ENCODE assay signal across 22 cellular contexts in genomic region chr6:38728203-38728602, GRCh38. TPM values are rescaled to one million over a fixed set of nuclear protein-coding genes. Genes with fewer than 3 reads are reported as not detected.
DNase-seq lines count a peak whose midpoint lies in the region; ATAC-seq, FAIRE-seq and TF ChIP-seq lines count a peak whose summit lies in the region.
"Had no signal": no experiment of that assay in that cellular context is flagged by ENCODE, and none has a peak within 500 bp of the region (broad histone marks: within the 10 kb centered on the region; RNA-seq: fewer than 3 reads in every experiment).

No MANE protein-coding gene starts in this region.

- H3K9me3 Mint-ChIP-seq in GM23338: no peaks in the 10 kb centered on the region
- H3K9me3 Mint-ChIP-seq: CD4-positive, alpha-beta T cell; CD8-positive, alpha-beta T cell had no signal

- no peaks in the 10 kb centered on the region for H3K9me3 ChIP-seq in A549
- no peaks in the 10 kb centered on the region for H3K9me3 ChIP-seq in K562 (replicated peaks; ENCODE audit: control insufficient read depth, insufficient read depth, low read depth, low read length)
- H3K9me3 ChIP-seq: BLaER1 treated with 17β-estradiol and CSF1 and Interleukin-3, amounts not matched to agents 10 nM and 100 nM; Caco-2 had no signal

- intact Hi-C loops in K562 (cut with micrococcal nuclease): no loop called here

- 20% methylated on average over 1 of the region's 1 CpG for WGBS in A549 (ENCODE audit: missing lambda C conversion rate)
- WGBS in K562 (ENCODE audit: insufficient coverage, low coverage, missing lambda C conversion rate): 44% methylated on average over 1 of the region's 1 CpG

- H3K36me3 ChIP-seq in GM23338 (ENCODE audit: insufficient read depth): no peaks in the 10 kb centered on the region
- H3K36me3 ChIP-seq in K562 (ENCODE audit: control insufficient read depth, insufficient read depth, low read length): no peaks in the 10 kb centered on the region; the same call in 2 of the 3 replicates
- H3K36me3 ChIP-seq: BLaER1 treated with 17β-estradiol and CSF1 and Interleukin-3, amounts not matched to agents 10 nM and 100 nM had no signal

- H3K4me1 ChIP-seq in A549 (no peaks in the 10 kb centered on the region), GM23338 (ENCODE audit: insufficient read depth) (no peaks in the 10 kb centered on the region), K562 (replicated peaks in 1 of 2; ENCODE audit: control insufficient read depth in 2 of 2, insufficient read depth in 2 of 2, low read length in 2 of 2) (peaks cover 0 to 8% of the 10 kb centered on the region in 2 experiments; a peak in 2 of 5 replicates)
- H3K4me1 ChIP-seq: BLaER1 treated with 17β-estradiol and CSF1 and Interleukin-3, amounts not matched to agents 10 nM and 100 nM; Caco-2 had no signal

- H3K36me3 Mint-ChIP-seq in GM23338 (ENCODE audit: low read depth): no peaks in the 10 kb centered on the region
- H3K36me3 Mint-ChIP-seq: CD8-positive, alpha-beta T cell had no signal

- H3K79me2 ChIP-seq in GM23338 (replicated peaks; ENCODE audit: insufficient read depth) (no peaks in the 10 kb centered on the region), K562 (ENCODE audit: control insufficient read depth, insufficient read depth, low read length) (peaks cover 19% of the 10 kb centered on the region)

- ATAC-seq in A549 (no peak), GM23338 (no peak), K562 (no peak)
- ATAC-seq: CD8-positive, alpha-beta T cell had no signal

- H3K4me2 ChIP-seq in A549: no peak overlapping the region
- H3K4me2 ChIP-seq in GM23338: no peak overlapping the region
- H3K4me2 ChIP-seq in K562 (ENCODE audit: insufficient read depth, low read length): no peak overlapping the region
- H3K4me2 ChIP-seq: BLaER1 treated with 17β-estradiol and CSF1 and Interleukin-3, amounts not matched to agents 10 nM and 100 nM had no signal

- H3K9me2 ChIP-seq in GM23338 (ENCODE audit: insufficient read depth): no peaks in the 10 kb centered on the region

- H3K9me1 ChIP-seq in K562 (ENCODE audit: control insufficient read depth, insufficient read depth, low read length): no peaks in the 10 kb centered on the region

- H3K4me1 Mint-ChIP-seq in GM23338: peaks cover 5% of the 10 kb centered on the region; the same call in 2 of the 3 replicates
- H3K4me1 Mint-ChIP-seq: B cell had no signal

- TF ChIP-seq EP300 in A549 (IDR thresholded peaks at IDR 0.05) (no peak), K562 (IDR thresholded peaks at IDR 0.05; ENCODE audit: low read length) (no peak)

- TF ChIP-seq RAD21 in A549 (conservative IDR thresholded peaks at IDR 0.05 in 1 of 2, IDR thresholded peaks at IDR 0.05 in 1 of 2) (no peak), K562 (CRISPR knock-in tag; conservative IDR thresholded peaks at IDR 0.05 in 1 of 2, IDR thresholded peaks at IDR 0.05 in 1 of 2) (no peak)

- CTCF ChIA-PET in A549 (lab: Yijun Ruan, JAX): no interaction called here
- CTCF ChIA-PET in K562 (lab: Yijun Ruan, JAX; ENCODE audit: low intra/inter-chr PET ratio): no interaction called here

- H3K9ac ChIP-seq in K562 (ENCODE audit: insufficient read depth in 1 of 2, low read depth in 2 of 2, low read length in 2 of 2): no peak overlapping the region
- H3K9ac ChIP-seq: BLaER1 treated with 17β-estradiol and CSF1 and Interleukin-3, amounts not matched to agents 10 nM and 100 nM had no signal

- BruUV-seq in K562 (replicated peaks; lab: Mats Ljungman, UMichigan): no TSS peak

- FAIRE-seq in A549 (lab: Jason Lieb, UNC) (no peak), K562 (lab: Jason Lieb, UNC) (no peak)
- FAIRE-seq: A204.1, D721Med, G401.6, GM12891, GM19239 had no signal

- H2AFZ ChIP-seq in GM23338 (peak overlapping the region; percentile 21; the same call in 1 of the 2 replicates), K562 (ENCODE audit: low read depth, low read length) (no peak overlapping the region)

- no peak overlapping the region for H3K4me3 ChIP-seq in A549
- no peak overlapping the region for H3K4me3 ChIP-seq in GM23338
- no peak overlapping the region for H3K4me3 ChIP-seq in K562
- H3K4me3 ChIP-seq: BLaER1 treated with 17β-estradiol and CSF1 and Interleukin-3, amounts not matched to agents 10 nM and 100 nM had no signal

- in situ Hi-C loops in K562 (cut with MboI): no loop called here

- H3K4me3 Mint-ChIP-seq in GM23338: no peak overlapping the region
- H3K4me3 Mint-ChIP-seq: B cell; CD4-positive, alpha-beta T cell; CD8-positive, alpha-beta T cell had no signal

- DNase-seq in A549 (ENCODE audit: low read depth in 1 of 2, low spot score in 1 of 2) (no peak), GM23338 (ENCODE audit: low spot score) (no peak), K562 (ENCODE audit: extremely low read depth in 1 of 4, low spot score in 3 of 4) (no peak), hypothalamus (lab: John Stamatoyannopoulos, UW) (no peak), islet precursor cell (no peak)
- DNase-seq: 8988T; AML-193; Caco-2; Calu3; CD4-positive, alpha-beta T cell; CD8-positive, alpha-beta T cell; DMS79 treated with DMSO at 0.1 percent for 48 hours; GF-D8 had no signal

- H3K27ac ChIP-seq in A549 (no peak overlapping the region), GM23338 (ENCODE audit: low read depth) (no peak overlapping the region), K562 (ENCODE audit: extremely low read depth, low read depth, low read length) (no peak overlapping the region)
- H3K27ac ChIP-seq: BLaER1 treated with 17β-estradiol and CSF1 and Interleukin-3, amounts not matched to agents 10 nM and 100 nM; C4-2B had no signal

- H3K27me3 ChIP-seq in GM23338 (ENCODE audit: insufficient read depth) (no peaks in the 10 kb centered on the region), K562 (ENCODE audit: control insufficient read depth in 2 of 2, insufficient read depth in 2 of 2, low read length in 2 of 2) (no peaks in the 10 kb centered on the region)
- H3K27me3 ChIP-seq: BLaER1 treated with 17β-estradiol and CSF1 and Interleukin-3, amounts not matched to agents 10 nM and 100 nM had no signal

- no peak overlapping the region for H3K27ac Mint-ChIP-seq in GM23338
- H3K27ac Mint-ChIP-seq: B cell; CD4-positive, alpha-beta T cell; CD8-positive, alpha-beta T cell had no signal

- H3K27me3 Mint-ChIP-seq in GM23338 (ENCODE audit: insufficient read depth, low read depth, poor library complexity): peaks cover 2% of the 10 kb centered on the region

- H3F3A ChIP-seq in GM23338 (replicated peaks; ENCODE audit: low read depth): no peaks in the 10 kb centered on the region

- H4K20me1 ChIP-seq in GM23338 (replicated peaks; ENCODE audit: insufficient read depth): no peaks in the 10 kb centered on the region
- H4K20me1 ChIP-seq in K562 (replicated peaks; ENCODE audit: control insufficient read depth, insufficient read depth, low read length): no peaks in the 10 kb centered on the region
- H4K20me1 ChIP-seq: BLaER1 treated with 17β-estradiol and CSF1 and Interleukin-3, amounts not matched to agents 10 nM and 100 nM had no signal

- no peak for TF ChIP-seq CTCF in A549 (IDR thresholded peaks at IDR 0.05)
- TF ChIP-seq CTCF in GM23338 (conservative IDR thresholded peaks at IDR 0.05; ENCODE audit: low read depth in 2 of 2): no peak
- TF ChIP-seq CTCF in K562 (IDR thresholded peaks at IDR 0.05 in 2 of 3, conservative IDR thresholded peaks at IDR 0.05 in 1 of 3; ENCODE audit: insufficient read depth in 2 of 3, low read depth in 1 of 3, low read length in 3 of 3): no peak

- POLR2A ChIA-PET in A549 (lab: Yijun Ruan, JAX) (no interaction called here), K562 (lab: Yijun Ruan, JAX) (interaction anchor here (0.6 to 1.5 kb wide), 2 partner anchors 17 to 169 kb away, joined by 3 read pairs; no protein-coding TSS in a partner anchor)

- TF ChIP-seq POLR2A in A549 (IDR thresholded peaks at IDR 0.05; ENCODE audit: low read length) (no peak), K562 (conservative IDR thresholded peaks at IDR 0.05) (no peak)

RNA-seq across cellular contexts. Expression of gene DNAH8, which starts 13.1 kb away (rescaled TPM):
- polyA plus RNA-seq in A549 (2011; rRNA removed): not detected in 2 replicates
- not detected in 2 replicates for polyA plus RNA-seq in A549 (2012; cell fraction: cytosol; rRNA removed)
- polyA plus RNA-seq in A549 (2012; cell fraction: nucleus; rRNA removed): not detected in 2 replicates
- polyA plus RNA-seq in A549 (2017; fragmentation: RNase III; extraction: RNeasy Plus Mini Kit Qiagen cat#74134 plus additional on column Dnase treatment): not detected in 3 replicates
- not detected in 2 replicates for polyA minus RNA-seq in A549 (2011; rRNA and poly(A)+ RNA removed)
- not detected in 2 replicates for total RNA-seq in GM23338 (2014; rRNA removed; shearing (Covaris generic))
- polyA plus RNA-seq in GM23338 (2016; fragmentation: Nextera tagmentation; extraction: Ambion mirVana): 0.02 TPM in 1 of 2 replicates, not detected in the other
- 34.0 and 46.0 TPM in 2 replicates for total RNA-seq in K562 (2011; cell fraction: chromatin; rRNA removed; ENCODE audit: low replicate concordance)
- total RNA-seq in K562 (2011; cell fraction: nucleolus; rRNA removed): 2.8 and 5.4 TPM in 2 replicates
- 5.0 and 10.5 TPM in 2 replicates for total RNA-seq in K562 (2011; cell fraction: nucleoplasm; rRNA removed)
- total RNA-seq in K562 (2014; rRNA removed): 1.3 and 1.4 TPM in 2 replicates
- total RNA-seq in K562 (2014; rRNA removed; fragmentation: Illumina TruSeq; extraction: Trizol): 3.9 and 4.2 TPM in 2 replicates
- total RNA-seq in K562 (2015; rRNA removed; fragmentation: Illumina TruSeq; extraction: Trizol): 2.7 and 3.0 TPM in 2 replicates
- 2.8 and 2.9 TPM in 2 replicates for total RNA-seq in K562 (2021)
- 4.2 and 6.8 TPM in 2 replicates for polyA plus RNA-seq in K562 (2011; rRNA removed)
- 0.49 and 2.6 TPM in 2 replicates for polyA plus RNA-seq in K562 (2011; cell fraction: cytosol; rRNA removed)
- 13.0 and 21.6 TPM in 2 replicates for polyA plus RNA-seq in K562 (2011; cell fraction: nucleus; rRNA removed)
- 2.2 and 3.1 TPM in 2 replicates for polyA plus RNA-seq in K562 (2012)
- 1.9 and 2.2 TPM in 2 replicates for polyA plus RNA-seq in K562 (2014; fragmentation: Illumina TruSeq; extraction: Trizol)
- polyA plus RNA-seq in K562 (2014; fragmentation: Nextera tagmentation; extraction: Ambion mirVana): 1 to 10 TPM; 1.2 to 1.3 TPM
- 2.5 and 4.0 TPM in 2 replicates for polyA plus RNA-seq in K562 (2014; rRNA removed)
- polyA minus RNA-seq in K562 (2011; rRNA and poly(A)+ RNA removed): 12.4 and 32.0 TPM in 2 replicates
- 1.4 and 2.3 TPM in 2 replicates for polyA minus RNA-seq in K562 (2011; cell fraction: cytosol; rRNA and poly(A)+ RNA removed)
- polyA minus RNA-seq in K562 (2011; cell fraction: nucleus; rRNA and poly(A)+ RNA removed): 7.8 and 27.9 TPM in 2 replicates
- total RNA-seq: Caco-2; CD8-positive, alpha-beta T cell had no signal
- polyA plus RNA-seq: BJ had no signal

RNA-seq across cellular contexts. Expression of gene GLO1, which starts 25.3 kb away (rescaled TPM):
- polyA plus RNA-seq in A549 (2011; rRNA removed): 97.4 and 128 TPM in 2 replicates
- 32.3 and 37.6 TPM in 2 replicates for polyA plus RNA-seq in A549 (2012; cell fraction: cytosol; rRNA removed)
- polyA plus RNA-seq in A549 (2012; cell fraction: nucleus; rRNA removed): 9.9 and 15.1 TPM in 2 replicates
- polyA plus RNA-seq in A549 (2017; fragmentation: RNase III; extraction: RNeasy Plus Mini Kit Qiagen cat#74134 plus additional on column Dnase treatment): 98.4 to 106 TPM (median 105 TPM) in 3 replicates
- 10.2 and 12.4 TPM in 2 replicates for polyA minus RNA-seq in A549 (2011; rRNA and poly(A)+ RNA removed)
- 273 and 281 TPM in 2 replicates for total RNA-seq in GM23338 (2014; rRNA removed; shearing (Covaris generic))
- 224 and 273 TPM in 2 replicates for polyA plus RNA-seq in GM23338 (2016; fragmentation: Nextera tagmentation; extraction: Ambion mirVana)
- total RNA-seq in K562 (2011; cell fraction: chromatin; rRNA removed; ENCODE audit: low replicate concordance): 16.7 and 46.2 TPM in 2 replicates
- 17.6 and 18.0 TPM in 2 replicates for total RNA-seq in K562 (2011; cell fraction: nucleolus; rRNA removed)
- total RNA-seq in K562 (2011; cell fraction: nucleoplasm; rRNA removed): 33.9 and 56.4 TPM in 2 replicates
- 185 and 193 TPM in 2 replicates for total RNA-seq in K562 (2014; rRNA removed)
- total RNA-seq in K562 (2014; rRNA removed; fragmentation: Illumina TruSeq; extraction: Trizol): 268 and 311 TPM in 2 replicates
- 234 and 252 TPM in 2 replicates for total RNA-seq in K562 (2015; rRNA removed; fragmentation: Illumina TruSeq; extraction: Trizol)
- 171 and 173 TPM in 2 replicates for total RNA-seq in K562 (2021)
- polyA plus RNA-seq in K562 (2011; rRNA removed): 253 and 331 TPM in 2 replicates
- 80.9 and 156 TPM in 2 replicates for polyA plus RNA-seq in K562 (2011; cell fraction: cytosol; rRNA removed)
- 32.5 and 59.8 TPM in 2 replicates for polyA plus RNA-seq in K562 (2011; cell fraction: nucleus; rRNA removed)
- polyA plus RNA-seq in K562 (2012): 153 and 176 TPM in 2 replicates
- polyA plus RNA-seq in K562 (2014; fragmentation: Illumina TruSeq; extraction: Trizol): 239 and 261 TPM in 2 replicates
- 100 to 1,000 TPM; 155 to 203 TPM for polyA plus RNA-seq in K562 (2014; fragmentation: Nextera tagmentation; extraction: Ambion mirVana)
- polyA plus RNA-seq in K562 (2014; rRNA removed): 201 and 204 TPM in 2 replicates
- polyA minus RNA-seq in K562 (2011; rRNA and poly(A)+ RNA removed): 172 and 181 TPM in 2 replicates
- polyA minus RNA-seq in K562 (2011; cell fraction: cytosol; rRNA and poly(A)+ RNA removed): 71.5 and 91.3 TPM in 2 replicates
- polyA minus RNA-seq in K562 (2011; cell fraction: nucleus; rRNA and poly(A)+ RNA removed): 11.7 and 30.0 TPM in 2 replicates

Comparison
In these comparisons a context has a peak if more than half of its experiments do, and no peak if none do; other contexts are left out.
1. Of the 35 proteins assayed by ChIP-seq in both K562 and A549: peak only in K562: none; only in A549: MAFK; in both: none; in neither: 34.